In genomic region chr5:19802686-19803085, GRCh38 we compare ENCODE assay signal across 15 cellular contexts.
DNase-seq lines count a peak whose midpoint lies in the region; TF ChIP-seq lines count a peak whose summit lies in the region.
"Had no signal": no experiment of that assay in that cellular context is flagged by ENCODE, and none has a peak within 500 bp of the region (broad histone marks: within the 10 kb centered on the region; RNA-seq: fewer than 3 reads in every experiment).

No MANE protein-coding gene starts in this region.

- H4K8ac ChIP-seq in neuronal stem cell (ENCODE audit: low read depth, low read length): no peak overlapping the region

- peak overlapping the region; percentile 10; the same call in 1 of the 2 replicates for H2AFZ ChIP-seq in KMS-11 (ENCODE audit: low read depth)
- peak overlapping the region; percentile 81 for H2AFZ ChIP-seq in neuronal stem cell (ENCODE audit: low read length)

- H3K9ac ChIP-seq in KMS-11 (peak overlapping the region; percentile 21), neuronal stem cell (ENCODE audit: low read depth, low read length, poor library complexity) (no peak overlapping the region)

- H3K9me3 ChIP-seq in neuronal stem cell (replicated peaks in 1 of 2; ENCODE audit: control insufficient read depth in 2 of 2, insufficient read depth in 1 of 2, low read depth in 1 of 2, low read length in 2 of 2): no peaks in the 10 kb centered on the region
- H3K9me3 ChIP-seq: A549, Caco-2 had no signal

- H2AK5ac ChIP-seq in neuronal stem cell (ENCODE audit: low read depth, low read length): no peak overlapping the region

- no peaks in the 10 kb centered on the region for H4K20me1 ChIP-seq in KMS-11 (ENCODE audit: insufficient read depth)

- no peaks in the 10 kb centered on the region for H3K79me2 ChIP-seq in KMS-11 (ENCODE audit: insufficient read depth, low read depth)

- no peak overlapping the region for H2BK120ac ChIP-seq in neuronal stem cell (ENCODE audit: low read depth, low read length)

- H2BK12ac ChIP-seq in neuronal stem cell (ENCODE audit: low read length): no peak overlapping the region

- H3K18ac ChIP-seq in neuronal stem cell (ENCODE audit: low read length): no peak overlapping the region

- peak overlapping the region; percentile 14; the same call in 1 of the 2 replicates for H3K4me2 ChIP-seq in KMS-11
- H3K4me2 ChIP-seq in neuronal stem cell (ENCODE audit: insufficient read depth, low read length, poor library complexity, severe bottlenecking): no peak overlapping the region
- H3K4me2 ChIP-seq: A549 had no signal

- no peak overlapping the region for H3K14ac ChIP-seq in neuronal stem cell (ENCODE audit: low read length)

- H3K27ac ChIP-seq in KMS-11 (peak overlapping the region; percentile 54), neuronal stem cell (replicated peaks; ENCODE audit: low read length) (no peak overlapping the region)
- H3K27ac ChIP-seq: 22Rv1, A549, C4-2B had no signal

- H3K4me3 ChIP-seq in KMS-11 (IDR thresholded peaks at IDR 0.05; ENCODE audit: insufficient read depth, low read depth, low read length): no peak overlapping the region
- H3K4me3 ChIP-seq in neuronal stem cell (ENCODE audit: low read length in 2 of 2): no peak overlapping the region
- H3K4me3 ChIP-seq: A549 had no signal

- H3K23ac ChIP-seq in neuronal stem cell (ENCODE audit: low read depth, low read length, poor library complexity): no peak overlapping the region

- TF ChIP-seq CTCF in KMS-11 (conservative IDR thresholded peaks at IDR 0.05; ENCODE audit: low read depth, low read length): no peak

- no peak overlapping the region for H2BK15ac ChIP-seq in neuronal stem cell (ENCODE audit: low read length)

- no peaks in the 10 kb centered on the region for H3K79me1 ChIP-seq in neuronal stem cell (ENCODE audit: low read depth, low read length)

- DNase-seq in Daoy (ENCODE audit: low read depth) (peak; percentile 9), RPMI8226 (peak; percentile 44), neuronal stem cell (ENCODE audit: low spot score) (peak; percentile 2), T-helper 9 cell (no peak), GM03348 (ENCODE audit: low spot score) (no peak)
- DNase-seq in stimulated activated naive CD4-positive, alpha-beta T cell treated with Interleukin-2 at 50 U/mL for 16 hours (lab: John Stamatoyannopoulos, UW): no peak
- DNase-seq: AML-193; Caco-2; CD4-positive, alpha-beta T cell; GDM1; H9 had no signal

- H2BK5ac ChIP-seq in neuronal stem cell (ENCODE audit: low read length): no peak overlapping the region

- no peaks in the 10 kb centered on the region for H3K27me3 ChIP-seq in KMS-11 (ENCODE audit: insufficient read depth, low read depth)
- H3K27me3 ChIP-seq in neuronal stem cell (ENCODE audit: control insufficient read depth in 3 of 3, insufficient read depth in 3 of 3, low read depth in 1 of 3, low read length in 3 of 3): no peaks in the 10 kb centered on the region

- H3K36me3 ChIP-seq in KMS-11 (ENCODE audit: insufficient read depth) (no peaks in the 10 kb centered on the region), neuronal stem cell (replicated peaks in 1 of 2; ENCODE audit: control insufficient read depth in 2 of 2, insufficient read depth in 2 of 2, low read length in 2 of 2) (no peaks in the 10 kb centered on the region)

- no CpG with 5 or more reads among the region's 6 CpGs for WGBS in neuronal stem cell (ENCODE audit: extremely low coverage in 2 of 2, insufficient read length in 2 of 2, insufficient replicate concordance in 1 of 2), 2 donors

- H4K91ac ChIP-seq in neuronal stem cell (ENCODE audit: low read depth, low read length, poor library complexity): no peak overlapping the region

- no peak overlapping the region for H3K4ac ChIP-seq in neuronal stem cell (ENCODE audit: low read length)

- H3K4me1 ChIP-seq in KMS-11 (ENCODE audit: low read depth, poor library complexity, severe bottlenecking) (no peaks in the 10 kb centered on the region), neuronal stem cell (ENCODE audit: control insufficient read depth in 2 of 2, insufficient read depth in 1 of 2, low read depth in 1 of 2, low read length in 2 of 2) (peaks cover 0 to 4% of the 10 kb centered on the region in 2 donors)
- H3K4me1 ChIP-seq: A549, Caco-2 had no signal

Comparison
In these comparisons a context has a peak if more than half of its experiments do, and no peak if none do; other contexts are left out.
1. DNase-seq: peak in Daoy (single experiment), RPMI8226 (single experiment) and neuronal stem cell (single experiment); none in T-helper 9 cell (single experiment), stimulated activated naive CD4-positive, alpha-beta T cell treated with Interleukin-2 at 50 U/mL for 16 hours (single experiment) and GM03348 (single experiment).